In genomic region chr10:100656479-100656878, GRCh38 we compare ENCODE assay signal across 9 cellular contexts.
A peak's percentile ranks its signal among the peaks of the same experiment; 100 is the strongest.
DNase-seq lines count a peak whose midpoint lies in the region; ATAC-seq and TF ChIP-seq lines count a peak whose summit lies in the region.
"Had no signal": no experiment of that assay in that cellular context is flagged by ENCODE, and none has a peak within 500 bp of the region (broad histone marks: within the 10 kb centered on the region; RNA-seq: fewer than 3 reads in every experiment).

No MANE protein-coding gene starts in this region.

- no peak overlapping the region for H2AFZ ChIP-seq in neural progenitor cell (replicated peaks)

- POLR2A ChIA-PET in CD4-positive, alpha-beta memory T cell (lab: Charles Lee; ENCODE audit: partially characterized antibody): no interaction called here

- H4K20me1 ChIP-seq in neural progenitor cell (ENCODE audit: low read depth): peaks cover 67% of the 10 kb centered on the region

- H3K4me3 Mint-ChIP-seq in endodermal cell: no peak overlapping the region
- H3K4me3 Mint-ChIP-seq in neural progenitor cell: no peak overlapping the region
- no peak overlapping the region for H3K4me3 Mint-ChIP-seq in CD4-positive, alpha-beta memory T cell

- WGBS in endodermal cell (ENCODE audit: insufficient coverage in 1 of 2, insufficient read length in 1 of 2), 2 experiments: 0 to 1% methylated on average over 5 to 29 of the region's 34 CpGs

- intact Hi-C loops in CD4-positive, alpha-beta memory T cell (cut with micrococcal nuclease): no loop called here

- peak overlapping the region; percentile 66 for H3K4me3 ChIP-seq in HUES48 (ENCODE audit: low read depth, low read length)
- H3K4me3 ChIP-seq in endodermal cell (ENCODE audit: low read length): no peak overlapping the region
- H3K4me3 ChIP-seq in neural progenitor cell: peak overlapping the region; percentile 47
- H3K4me3 ChIP-seq in CD4-positive, alpha-beta memory T cell (ENCODE audit: low read length in 2 of 2): no peak overlapping the region
- H3K4me3 ChIP-seq: SJSA1 had no signal

- H3F3A ChIP-seq in neural progenitor cell (ENCODE audit: low read depth): peaks cover 25% of the 10 kb centered on the region

- DNase-seq in DMS153 (lab: John Stamatoyannopoulos, UW) (peak; percentile 23), endodermal cell (peak; percentile 79), neural progenitor cell (ENCODE audit: low spot score) (peak; percentile 72), T-helper 9 cell (no peak), KG1 (lab: John Stamatoyannopoulos, UW) (no peak)
- DNase-seq in CD4-positive, alpha-beta memory T cell: no peak

- CTCF ChIA-PET in CD4-positive, alpha-beta memory T cell (lab: Charles Lee; ENCODE audit: partially characterized antibody): no interaction called here

- H3K36me3 Mint-ChIP-seq in endodermal cell (ENCODE audit: low read depth) (peaks cover 2% of the 10 kb centered on the region), neural progenitor cell (peaks cover 2% of the 10 kb centered on the region)
- H3K36me3 Mint-ChIP-seq in CD4-positive, alpha-beta memory T cell: peaks cover 0 to 5% of the 10 kb centered on the region in 2 donors

- H3K27ac Mint-ChIP-seq in endodermal cell: no peak overlapping the region
- H3K27ac Mint-ChIP-seq in neural progenitor cell: no peak overlapping the region
- no peak overlapping the region for H3K27ac Mint-ChIP-seq in CD4-positive, alpha-beta memory T cell

- H3K27me3 ChIP-seq in HUES48 (ENCODE audit: control insufficient read depth, insufficient read depth, low read length) (peaks cover 93% of the 10 kb centered on the region), endodermal cell (ENCODE audit: control insufficient read depth, insufficient read depth, low read length, poor library complexity, severe bottlenecking) (peaks cover 79% of the 10 kb centered on the region), neural progenitor cell (peaks cover 97% of the 10 kb centered on the region)
- peaks cover 48% of the 10 kb centered on the region for H3K27me3 ChIP-seq in CD4-positive, alpha-beta memory T cell (ENCODE audit: insufficient read depth, low read length)

- peaks cover 23% of the 10 kb centered on the region for H3K4me1 ChIP-seq in HUES48 (ENCODE audit: control insufficient read depth, insufficient read depth, low read length)
- H3K4me1 ChIP-seq in endodermal cell (ENCODE audit: control insufficient read depth, insufficient read depth, low read length): no peaks in the 10 kb centered on the region
- peaks cover 36% of the 10 kb centered on the region for H3K4me1 ChIP-seq in neural progenitor cell
- H3K4me1 ChIP-seq in CD4-positive, alpha-beta memory T cell (ENCODE audit: insufficient read depth, low read length): peaks cover 26% of the 10 kb centered on the region
- H3K4me1 ChIP-seq: SJSA1 had no signal

- H3K9ac ChIP-seq in HUES48 (ENCODE audit: low read depth, low read length): no peak overlapping the region
- H3K9ac ChIP-seq in endodermal cell (ENCODE audit: extremely low read depth, low read length, poor library complexity, severe bottlenecking): no peak overlapping the region
- no peak overlapping the region for H3K9ac ChIP-seq in neural progenitor cell

- H3K27me3 Mint-ChIP-seq in endodermal cell (ENCODE audit: insufficient read depth) (peaks cover 90% of the 10 kb centered on the region), neural progenitor cell (ENCODE audit: insufficient read depth, low read depth) (peaks cover 68% of the 10 kb centered on the region)
- H3K27me3 Mint-ChIP-seq in CD4-positive, alpha-beta memory T cell: peaks cover 63 to 66% of the 10 kb centered on the region in 2 donors

- H3K9me3 Mint-ChIP-seq in endodermal cell (peaks cover 2% of the 10 kb centered on the region), neural progenitor cell (peaks cover 11% of the 10 kb centered on the region)
- H3K9me3 Mint-ChIP-seq in CD4-positive, alpha-beta memory T cell: peaks cover 0 to 6% (median 0%) of the 10 kb centered on the region in 8 donors

- H3K4me1 Mint-ChIP-seq in endodermal cell: peaks cover 25% of the 10 kb centered on the region
- H3K4me1 Mint-ChIP-seq in neural progenitor cell: peaks cover 31% of the 10 kb centered on the region
- H3K4me1 Mint-ChIP-seq in CD4-positive, alpha-beta memory T cell: peaks cover 17 to 33% (median 19%) of the 10 kb centered on the region in 4 donors

- no peak for ATAC-seq in HG03354 (IDR thresholded peaks at IDR 0.05; ENCODE audit: poor library complexity, severe bottlenecking, unreplicated experiment)

- TF ChIP-seq CTCF in endodermal cell (conservative IDR thresholded peaks at IDR 0.05) (no peak), neural progenitor cell (IDR thresholded peaks at IDR 0.05) (no peak)

- H3K27ac ChIP-seq in HUES48 (ENCODE audit: low read depth, low read length): no peak overlapping the region
- no peak overlapping the region for H3K27ac ChIP-seq in endodermal cell (ENCODE audit: low read depth, low read length)
- no peak overlapping the region for H3K27ac ChIP-seq in neural progenitor cell
- H3K27ac ChIP-seq in CD4-positive, alpha-beta memory T cell (ENCODE audit: low read depth, low read length): no peak overlapping the region
- H3K27ac ChIP-seq: SJSA1 had no signal

- H3K4me2 ChIP-seq in neural progenitor cell: peak overlapping the region; percentile 71

- H3K9me3 ChIP-seq in HUES48 (ENCODE audit: control insufficient read depth, insufficient read depth, low read length) (no peaks in the 10 kb centered on the region), endodermal cell (ENCODE audit: control insufficient read depth, low read length) (no peaks in the 10 kb centered on the region), neural progenitor cell (ENCODE audit: low read depth) (no peaks in the 10 kb centered on the region)
- no peaks in the 10 kb centered on the region for H3K9me3 ChIP-seq in CD4-positive, alpha-beta memory T cell (ENCODE audit: control insufficient read depth in 1 of 2, low read length in 2 of 2)
- H3K9me3 ChIP-seq: SJSA1 had no signal

- H3K79me2 ChIP-seq in neural progenitor cell (ENCODE audit: low read depth): no peaks in the 10 kb centered on the region

- H3K36me3 ChIP-seq in HUES48 (ENCODE audit: control insufficient read depth, insufficient read depth, low read length) (no peaks in the 10 kb centered on the region), endodermal cell (ENCODE audit: control insufficient read depth, insufficient read depth, low read length) (no peaks in the 10 kb centered on the region), neural progenitor cell (no peaks in the 10 kb centered on the region)
- no peaks in the 10 kb centered on the region for H3K36me3 ChIP-seq in CD4-positive, alpha-beta memory T cell (ENCODE audit: insufficient read depth, low read length)
- H3K36me3 ChIP-seq: SJSA1 had no signal

Comparison
In these comparisons a context has a peak if more than half of its experiments do, and no peak if none do; other contexts are left out.
1. DNase-seq: peak in DMS153 (single experiment), endodermal cell (single experiment) and neural progenitor cell (single experiment); none in T-helper 9 cell (single experiment), KG1 (single experiment) and CD4-positive, alpha-beta memory T cell (0 of 5).
2. H3K4me3 ChIP-seq: peak in HUES48 (single experiment) and neural progenitor cell (single experiment); none in endodermal cell (single experiment) and CD4-positive, alpha-beta memory T cell (0 of 2).